In the genomic region with DNA sequence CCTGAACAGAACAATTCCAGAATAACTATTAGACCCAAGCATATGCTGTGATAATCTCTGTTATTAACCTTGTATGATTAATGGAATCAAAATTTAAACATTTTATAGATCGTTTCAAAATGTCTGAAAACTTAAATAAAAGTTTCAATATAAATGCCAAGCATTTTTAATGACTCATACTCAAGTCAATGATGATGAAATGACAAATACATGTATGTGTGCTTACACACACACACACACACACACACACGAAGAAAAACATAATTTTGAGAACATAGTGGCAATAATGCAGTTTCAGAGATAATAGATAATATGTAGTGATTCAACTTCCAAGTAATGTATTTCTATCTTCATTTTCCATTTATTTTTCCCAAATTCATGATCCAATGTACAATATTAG, we compare ENCODE assay signal across 18 cellular contexts.
DNase-seq lines count a peak whose midpoint lies in the region; ATAC-seq, FAIRE-seq and TF ChIP-seq lines count a peak whose summit lies in the region.
"Had no signal": no experiment of that assay in that cellular context is flagged by ENCODE, and none has a peak within 500 bp of the region (broad histone marks: within the 10 kb centered on the region; RNA-seq: fewer than 3 reads in every experiment).

No MANE protein-coding gene starts in this region.

- H3K9me1 ChIP-seq in keratinocyte (ENCODE audit: control insufficient read depth, extremely low read depth, insufficient read depth, low read length): no peaks in the 10 kb centered on the region

- intact Hi-C loops in activated CD4-positive, alpha-beta T cell treated with anti-CD3 and anti-CD28 coated beads for 36 hours (cut with DNase I, micrococcal nuclease): no loop called here

- dilution Hi-C loops in keratinocyte (cut with MboI; ENCODE audit: extremely low pct_ligation_motif_present, low sequenced_read_pairs): no loop called here

- CTCF ChIA-PET in activated CD4-positive, alpha-beta T cell treated with anti-CD3 and anti-CD28 coated beads for 36 hours (lab: Charles Lee): no interaction called here

- no peak for FAIRE-seq in keratinocyte (lab: Jason Lieb, UNC)
- FAIRE-seq: HTR-8/SVneo, K562 had no signal

- TF ChIP-seq CTCF in RWPE2 (IDR thresholded peaks at IDR 0.05; ENCODE audit: poor library complexity, severe bottlenecking): no peak
- TF ChIP-seq CTCF in choroid plexus epithelial cell (conservative IDR thresholded peaks at IDR 0.05; ENCODE audit: low read depth, low read length): no peak
- no peak for TF ChIP-seq CTCF in keratinocyte (optimal IDR thresholded peaks at IDR 0.05 in 1 of 3, IDR thresholded peaks at IDR 0.05 in 1 of 3, conservative IDR thresholded peaks at IDR 0.05 in 1 of 3; ENCODE audit: extremely low read depth in 1 of 3, insufficient read depth in 2 of 3, low read length in 3 of 3)

- H3K36me3 ChIP-seq in RWPE2 (ENCODE audit: low read depth): no peaks in the 10 kb centered on the region
- no peaks in the 10 kb centered on the region for H3K36me3 ChIP-seq in keratinocyte (ENCODE audit: control insufficient read depth in 2 of 2, extremely low read depth in 1 of 2, insufficient read depth in 2 of 2, low read length in 2 of 2)

- H3K9me3 ChIP-seq in RWPE2 (ENCODE audit: severe bottlenecking): no peaks in the 10 kb centered on the region
- no peaks in the 10 kb centered on the region for H3K9me3 ChIP-seq in keratinocyte (ENCODE audit: control insufficient read depth, low read depth, low read length)

- H3K27ac ChIP-seq in RWPE2 (ENCODE audit: poor library complexity, severe bottlenecking): peak overlapping the region; percentile 99
- no peak overlapping the region for H3K27ac ChIP-seq in keratinocyte (ENCODE audit: control insufficient read depth, insufficient read depth, low read length)

- ATAC-seq in RWPE2 (ENCODE audit: low read depth) (no peak; the same call in 2 of the 3 replicates), GM18907 (IDR thresholded peaks at IDR 0.05; ENCODE audit: unreplicated experiment) (no peak), HG03025 (IDR thresholded peaks at IDR 0.05; ENCODE audit: low FRiP score, unreplicated experiment) (no peak)
- no peak for ATAC-seq in activated CD4-positive, alpha-beta T cell treated with anti-CD3 and anti-CD28 coated beads for 36 hours
- ATAC-seq: K562 had no signal

- peak overlapping the region; percentile 22 for H2AFZ ChIP-seq in keratinocyte (ENCODE audit: control insufficient read depth, low read length)

- H3K4me3 Mint-ChIP-seq in activated CD4-positive, alpha-beta T cell treated with anti-CD3 and anti-CD28 coated beads for 36 hours: no peak overlapping the region
- H3K4me3 Mint-ChIP-seq: B cell; CD4-positive, alpha-beta memory T cell had no signal

- DNase-seq in HCEC 1CT: peak; percentile 75
- no peak for DNase-seq in RWPE2 (ENCODE audit: low spot score)
- DNase-seq in choroid plexus epithelial cell (ENCODE audit: low read depth): peak; percentile 59
- no peak for DNase-seq in keratinocyte (ENCODE audit: low read depth, low spot score)
- DNase-seq in amniotic stem cell (lab: John Stamatoyannopoulos, UW): no peak
- no peak for DNase-seq in activated CD4-positive, alpha-beta T cell treated with anti-CD3 and anti-CD28 coated beads for 36 hours
- DNase-seq: CD4-positive, alpha-beta memory T cell; DND-41; GF-D8; H7; NCI-H1092; NCI-H1694; Right ventricle myocardium superior had no signal

- no peaks in the 10 kb centered on the region for H3K27me3 Mint-ChIP-seq in activated CD4-positive, alpha-beta T cell treated with anti-CD3 and anti-CD28 coated beads for 36 hours
- H3K27me3 Mint-ChIP-seq: B cell; CD4-positive, alpha-beta memory T cell had no signal

- no peaks in the 10 kb centered on the region for H3K27me3 ChIP-seq in RWPE2 (ENCODE audit: insufficient read depth, poor library complexity, severe bottlenecking)
- H3K27me3 ChIP-seq in keratinocyte (ENCODE audit: control insufficient read depth, extremely low read depth, insufficient read depth, low read length): no peaks in the 10 kb centered on the region

- H3K4me1 Mint-ChIP-seq in activated CD4-positive, alpha-beta T cell treated with anti-CD3 and anti-CD28 coated beads for 36 hours: no peaks in the 10 kb centered on the region
- H3K4me1 Mint-ChIP-seq: B cell; CD4-positive, alpha-beta memory T cell had no signal

- H3K4me1 ChIP-seq in RWPE2 (ENCODE audit: insufficient read depth, poor library complexity, severe bottlenecking) (peaks cover 46% of the 10 kb centered on the region), keratinocyte (ENCODE audit: control insufficient read depth, extremely low read depth, insufficient read depth, low read length) (peaks cover 11% of the 10 kb centered on the region)

- H4K20me1 ChIP-seq in keratinocyte (ENCODE audit: control insufficient read depth, extremely low read depth, insufficient read depth, low read length): no peaks in the 10 kb centered on the region

- H3K9ac ChIP-seq in keratinocyte (ENCODE audit: control insufficient read depth, extremely low read depth, insufficient read depth, low read length): no peak overlapping the region

- H3K4me2 ChIP-seq in keratinocyte (ENCODE audit: control insufficient read depth, extremely low read depth, insufficient read depth, low read depth, low read length): peak overlapping the region; percentile 10

- H3K36me3 Mint-ChIP-seq in activated CD4-positive, alpha-beta T cell treated with anti-CD3 and anti-CD28 coated beads for 36 hours (ENCODE audit: low read depth): no peaks in the 10 kb centered on the region
- H3K36me3 Mint-ChIP-seq: CD4-positive, alpha-beta memory T cell had no signal

- POLR2A ChIA-PET in activated CD4-positive, alpha-beta T cell treated with anti-CD3 and anti-CD28 coated beads for 36 hours (lab: Charles Lee): no interaction called here

- no peak overlapping the region for H3K27ac Mint-ChIP-seq in activated CD4-positive, alpha-beta T cell treated with anti-CD3 and anti-CD28 coated beads for 36 hours
- H3K27ac Mint-ChIP-seq: B cell; CD4-positive, alpha-beta memory T cell had no signal

- H3K4me3 ChIP-seq in RWPE2 (ENCODE audit: severe bottlenecking): no peak overlapping the region
- H3K4me3 ChIP-seq in choroid plexus epithelial cell (ENCODE audit: low read depth, low read length): no peak overlapping the region
- H3K4me3 ChIP-seq in keratinocyte (ENCODE audit: control insufficient read depth in 2 of 3, extremely low read depth in 1 of 3, insufficient read depth in 2 of 3, low read depth in 1 of 3, low read length in 3 of 3): no peak overlapping the region
- H3K4me3 ChIP-seq: K562 had no signal

- H3K9me3 Mint-ChIP-seq in activated CD4-positive, alpha-beta T cell treated with anti-CD3 and anti-CD28 coated beads for 36 hours (ENCODE audit: low read depth): peaks cover 3% of the 10 kb centered on the region

- H3K79me2 ChIP-seq in keratinocyte (ENCODE audit: control insufficient read depth, insufficient read depth, low read length): no peaks in the 10 kb centered on the region

Comparison
In these comparisons a context has a peak if more than half of its experiments do, and no peak if none do; other contexts are left out.
1. DNase-seq: peak in HCEC 1CT (single experiment) and choroid plexus epithelial cell (single experiment); none in RWPE2 (single experiment), keratinocyte (single experiment), amniotic stem cell (single experiment) and activated CD4-positive, alpha-beta T cell treated with anti-CD3 and anti-CD28 coated beads for 36 hours (single experiment).